ENCODE assay signal across 1 cellular context in the genomic region with DNA sequence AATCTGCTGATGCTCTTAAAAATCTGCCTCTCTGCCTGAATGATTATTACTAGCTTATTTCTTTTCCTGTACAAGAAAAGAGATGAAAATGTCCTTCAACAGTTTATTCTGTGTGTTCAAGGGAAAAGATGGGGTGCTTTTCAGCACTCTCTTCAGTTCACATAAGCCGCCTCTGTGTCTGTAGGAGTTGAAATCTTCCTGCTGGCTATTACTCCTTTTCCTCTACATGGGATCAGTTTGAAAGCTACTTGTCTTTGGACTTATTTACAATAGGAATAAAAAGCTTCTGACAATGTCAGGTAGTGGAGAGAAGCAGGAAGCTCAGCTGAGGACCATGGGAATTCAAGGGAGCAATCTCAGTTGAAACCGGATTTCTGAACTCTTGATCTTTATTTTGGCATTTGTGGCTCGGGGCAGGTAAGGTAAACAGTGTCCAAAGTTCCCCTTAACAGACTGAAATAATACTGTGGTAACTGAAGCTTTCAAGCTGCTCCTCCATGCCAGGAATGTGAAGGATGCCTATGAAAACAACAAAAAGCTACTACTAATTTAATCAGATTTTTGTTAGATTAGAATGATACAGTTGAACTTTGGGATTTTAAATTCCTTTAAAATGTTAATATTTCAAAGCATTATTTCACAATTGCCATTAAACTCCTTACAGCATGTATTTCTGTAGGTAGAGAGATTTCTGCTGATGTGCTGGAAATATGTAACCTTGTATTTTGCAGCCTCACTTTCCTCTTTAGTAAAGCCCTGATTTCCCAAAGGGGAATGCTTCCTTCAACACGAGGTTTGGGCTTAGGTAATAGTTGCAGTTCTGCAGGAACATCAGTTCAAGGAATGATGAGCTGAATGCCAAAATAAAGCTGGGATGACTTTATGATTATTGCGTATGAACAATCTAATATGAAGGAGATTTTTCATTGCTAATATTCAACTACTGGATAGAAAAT.
TF ChIP-seq lines count a peak whose summit lies in the region.

No MANE protein-coding gene starts in this region.

TF ChIP-seq in HepG2, 621 proteins besides CTCF, POLR2A, EP300 and RAD21 (continued from another document and continues in another):
- TF ChIP-seq NFAT5 (CRISPR knock-in tag; IDR thresholded peaks at IDR 0.05) (no peak), ZFAT (CRISPR knock-in tag; conservative IDR thresholded peaks at IDR 0.05) (no peak), ZNF543 (CRISPR knock-in tag; IDR thresholded peaks at IDR 0.05) (no peak), BORCS8-MEF2B (CRISPR knock-in tag; IDR thresholded peaks at IDR 0.05) (no peak), RNF2 (conservative IDR thresholded peaks at IDR 0.05; ENCODE audit: low read depth) (no peak), ZNF547 (CRISPR knock-in tag; IDR thresholded peaks at IDR 0.05) (no peak), DDIT3 (CRISPR knock-in tag; IDR thresholded peaks at IDR 0.05) (no peak), E2F5 (CRISPR knock-in tag; conservative IDR thresholded peaks at IDR 0.05) (no peak), CBX1 (IDR thresholded peaks at IDR 0.05; ENCODE audit: low read depth) (no peak), SIN3A (IDR thresholded peaks at IDR 0.05; ENCODE audit: borderline replicate concordance, low read depth, low read length) (no peak), STAG1 (CRISPR knock-in tag; IDR thresholded peaks at IDR 0.05) (peak; percentile 7; the same call in 1 of the 2 replicates), ZNF577 (CRISPR knock-in tag; IDR thresholded peaks at IDR 0.05; ENCODE audit: borderline replicate concordance, low read depth) (no peak), ZNF24 (IDR thresholded peaks at IDR 0.05) (no peak), JUNB (CRISPR knock-in tag; IDR thresholded peaks at IDR 0.05; ENCODE audit: borderline replicate concordance) (no peak), RARG (CRISPR knock-in tag; IDR thresholded peaks at IDR 0.05; ENCODE audit: low read depth) (no peak), JUND (CRISPR knock-in tag; IDR thresholded peaks at IDR 0.05) (no peak), MAFK (conservative IDR thresholded peaks at IDR 0.05 in 1 of 2, IDR thresholded peaks at IDR 0.05 in 1 of 2; ENCODE audit: low read length in 2 of 2) (0 out of 4 replicates have a peak, but pooled peaks have one; percentile 15 to 17), ZSCAN5A (CRISPR knock-in tag; IDR thresholded peaks at IDR 0.05; ENCODE audit: borderline replicate concordance) (no peak), ZNF121 (CRISPR knock-in tag; IDR thresholded peaks at IDR 0.05) (no peak), SIX1 (CRISPR knock-in tag; IDR thresholded peaks at IDR 0.05; ENCODE audit: borderline replicate concordance) (peak; percentile 59; the same call in 1 of the 2 replicates), MBD4 (IDR thresholded peaks at IDR 0.05; ENCODE audit: borderline replicate concordance, low read length) (no peak; the same call in 1 of the 2 replicates), ZNF589 (CRISPR knock-in tag; conservative IDR thresholded peaks at IDR 0.05) (no peak), ZSCAN30 (CRISPR knock-in tag; IDR thresholded peaks at IDR 0.05) (no peak), KLF6 (CRISPR knock-in tag; IDR thresholded peaks at IDR 0.05) (no peak)
- TF ChIP-seq, protein P1, sequence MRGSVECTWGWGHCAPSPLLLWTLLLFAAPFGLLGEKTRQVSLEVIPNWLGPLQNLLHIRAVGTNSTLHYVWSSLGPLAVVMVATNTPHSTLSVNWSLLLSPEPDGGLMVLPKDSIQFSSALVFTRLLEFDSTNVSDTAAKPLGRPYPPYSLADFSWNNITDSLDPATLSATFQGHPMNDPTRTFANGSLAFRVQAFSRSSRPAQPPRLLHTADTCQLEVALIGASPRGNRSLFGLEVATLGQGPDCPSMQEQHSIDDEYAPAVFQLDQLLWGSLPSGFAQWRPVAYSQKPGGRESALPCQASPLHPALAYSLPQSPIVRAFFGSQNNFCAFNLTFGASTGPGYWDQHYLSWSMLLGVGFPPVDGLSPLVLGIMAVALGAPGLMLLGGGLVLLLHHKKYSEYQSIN (CRISPR knock-in tag; IDR thresholded peaks at IDR 0.05; ENCODE audit: borderline replicate concordance) = no peak
- TF ChIP-seq, protein P2, sequence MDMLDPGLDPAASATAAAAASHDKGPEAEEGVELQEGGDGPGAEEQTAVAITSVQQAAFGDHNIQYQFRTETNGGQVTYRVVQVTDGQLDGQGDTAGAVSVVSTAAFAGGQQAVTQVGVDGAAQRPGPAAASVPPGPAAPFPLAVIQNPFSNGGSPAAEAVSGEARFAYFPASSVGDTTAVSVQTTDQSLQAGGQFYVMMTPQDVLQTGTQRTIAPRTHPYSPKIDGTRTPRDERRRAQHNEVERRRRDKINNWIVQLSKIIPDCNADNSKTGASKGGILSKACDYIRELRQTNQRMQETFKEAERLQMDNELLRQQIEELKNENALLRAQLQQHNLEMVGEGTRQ (IDR thresholded peaks at IDR 0.05; ENCODE audit: low read depth, low read length) = no peak
- TF ChIP-seq, protein P2 (CRISPR knock-in tag; IDR thresholded peaks at IDR 0.05; ENCODE audit: borderline replicate concordance) = no peak
- TF ChIP-seq, protein P3, sequence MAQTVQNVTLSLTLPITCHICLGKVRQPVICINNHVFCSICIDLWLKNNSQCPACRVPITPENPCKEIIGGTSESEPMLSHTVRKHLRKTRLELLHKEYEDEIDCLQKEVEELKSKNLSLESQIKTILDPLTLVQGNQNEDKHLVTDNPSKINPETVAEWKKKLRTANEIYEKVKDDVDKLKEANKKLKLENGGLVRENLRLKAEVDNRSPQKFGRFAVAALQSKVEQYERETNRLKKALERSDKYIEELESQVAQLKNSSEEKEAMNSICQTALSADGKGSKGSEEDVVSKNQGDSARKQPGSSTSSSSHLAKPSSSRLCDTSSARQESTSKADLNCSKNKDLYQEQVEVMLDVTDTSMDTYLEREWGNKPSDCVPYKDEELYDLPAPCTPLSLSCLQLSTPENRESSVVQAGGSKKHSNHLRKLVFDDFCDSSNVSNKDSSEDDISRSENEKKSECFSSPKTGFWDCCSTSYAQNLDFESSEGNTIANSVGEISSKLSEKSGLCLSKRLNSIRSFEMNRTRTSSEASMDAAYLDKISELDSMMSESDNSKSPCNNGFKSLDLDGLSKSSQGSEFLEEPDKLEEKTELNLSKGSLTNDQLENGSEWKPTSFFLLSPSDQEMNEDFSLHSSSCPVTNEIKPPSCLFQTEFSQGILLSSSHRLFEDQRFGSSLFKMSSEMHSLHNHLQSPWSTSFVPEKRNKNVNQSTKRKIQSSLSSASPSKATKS (CRISPR knock-in tag; IDR thresholded peaks at IDR 0.05) = no peak
- TF ChIP-seq, protein P4, sequence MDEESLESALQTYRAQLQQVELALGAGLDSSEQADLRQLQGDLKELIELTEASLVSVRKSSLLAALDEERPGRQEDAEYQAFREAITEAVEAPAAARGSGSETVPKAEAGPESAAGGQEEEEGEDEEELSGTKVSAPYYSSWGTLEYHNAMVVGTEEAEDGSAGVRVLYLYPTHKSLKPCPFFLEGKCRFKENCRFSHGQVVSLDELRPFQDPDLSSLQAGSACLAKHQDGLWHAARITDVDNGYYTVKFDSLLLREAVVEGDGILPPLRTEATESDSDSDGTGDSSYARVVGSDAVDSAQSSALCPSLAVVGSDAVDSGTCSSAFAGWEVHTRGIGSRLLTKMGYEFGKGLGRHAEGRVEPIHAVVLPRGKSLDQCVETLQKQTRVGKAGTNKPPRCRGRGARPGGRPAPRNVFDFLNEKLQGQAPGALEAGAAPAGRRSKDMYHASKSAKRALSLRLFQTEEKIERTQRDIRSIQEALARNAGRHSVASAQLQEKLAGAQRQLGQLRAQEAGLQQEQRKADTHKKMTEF (CRISPR knock-in tag; IDR thresholded peaks at IDR 0.05) = peak; percentile 45; the same call in 1 of the 2 replicates
- TF ChIP-seq, protein P5, sequence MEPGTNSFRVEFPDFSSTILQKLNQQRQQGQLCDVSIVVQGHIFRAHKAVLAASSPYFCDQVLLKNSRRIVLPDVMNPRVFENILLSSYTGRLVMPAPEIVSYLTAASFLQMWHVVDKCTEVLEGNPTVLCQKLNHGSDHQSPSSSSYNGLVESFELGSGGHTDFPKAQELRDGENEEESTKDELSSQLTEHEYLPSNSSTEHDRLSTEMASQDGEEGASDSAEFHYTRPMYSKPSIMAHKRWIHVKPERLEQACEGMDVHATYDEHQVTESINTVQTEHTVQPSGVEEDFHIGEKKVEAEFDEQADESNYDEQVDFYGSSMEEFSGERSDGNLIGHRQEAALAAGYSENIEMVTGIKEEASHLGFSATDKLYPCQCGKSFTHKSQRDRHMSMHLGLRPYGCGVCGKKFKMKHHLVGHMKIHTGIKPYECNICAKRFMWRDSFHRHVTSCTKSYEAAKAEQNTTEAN (CRISPR knock-in tag; conservative IDR thresholded peaks at IDR 0.05) = no peak; the same call in 1 of the 2 replicates
- TF ChIP-seq, protein P6, sequence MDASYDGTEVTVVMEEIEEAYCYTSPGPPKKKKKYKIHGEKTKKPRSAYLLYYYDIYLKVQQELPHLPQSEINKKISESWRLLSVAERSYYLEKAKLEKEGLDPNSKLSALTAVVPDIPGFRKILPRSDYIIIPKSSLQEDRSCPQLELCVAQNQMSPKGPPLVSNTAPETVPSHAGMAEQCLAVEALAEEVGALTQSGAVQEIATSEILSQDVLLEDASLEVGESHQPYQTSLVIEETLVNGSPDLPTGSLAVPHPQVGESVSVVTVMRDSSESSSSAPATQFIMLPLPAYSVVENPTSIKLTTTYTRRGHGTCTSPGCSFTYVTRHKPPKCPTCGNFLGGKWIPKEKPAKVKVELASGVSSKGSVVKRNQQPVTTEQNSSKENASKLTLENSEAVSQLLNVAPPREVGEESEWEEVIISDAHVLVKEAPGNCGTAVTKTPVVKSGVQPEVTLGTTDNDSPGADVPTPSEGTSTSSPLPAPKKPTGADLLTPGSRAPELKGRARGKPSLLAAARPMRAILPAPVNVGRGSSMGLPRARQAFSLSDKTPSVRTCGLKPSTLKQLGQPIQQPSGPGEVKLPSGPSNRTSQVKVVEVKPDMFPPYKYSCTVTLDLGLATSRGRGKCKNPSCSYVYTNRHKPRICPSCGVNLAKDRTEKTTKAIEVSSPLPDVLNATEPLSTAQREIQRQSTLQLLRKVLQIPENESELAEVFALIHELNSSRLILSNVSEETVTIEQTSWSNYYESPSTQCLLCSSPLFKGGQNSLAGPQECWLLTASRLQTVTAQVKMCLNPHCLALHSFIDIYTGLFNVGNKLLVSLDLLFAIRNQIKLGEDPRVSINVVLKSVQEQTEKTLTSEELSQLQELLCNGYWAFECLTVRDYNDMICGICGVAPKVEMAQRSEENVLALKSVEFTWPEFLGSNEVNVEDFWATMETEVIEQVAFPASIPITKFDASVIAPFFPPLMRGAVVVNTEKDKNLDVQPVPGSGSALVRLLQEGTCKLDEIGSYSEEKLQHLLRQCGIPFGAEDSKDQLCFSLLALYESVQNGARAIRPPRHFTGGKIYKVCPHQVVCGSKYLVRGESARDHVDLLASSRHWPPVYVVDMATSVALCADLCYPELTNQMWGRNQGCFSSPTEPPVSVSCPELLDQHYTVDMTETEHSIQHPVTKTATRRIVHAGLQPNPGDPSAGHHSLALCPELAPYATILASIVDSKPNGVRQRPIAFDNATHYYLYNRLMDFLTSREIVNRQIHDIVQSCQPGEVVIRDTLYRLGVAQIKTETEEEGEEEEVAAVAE (CRISPR knock-in tag; IDR thresholded peaks at IDR 0.05; ENCODE audit: borderline replicate concordance) = no peak
